19 cellular contexts compared by ENCODE assay signal in the genomic region with DNA sequence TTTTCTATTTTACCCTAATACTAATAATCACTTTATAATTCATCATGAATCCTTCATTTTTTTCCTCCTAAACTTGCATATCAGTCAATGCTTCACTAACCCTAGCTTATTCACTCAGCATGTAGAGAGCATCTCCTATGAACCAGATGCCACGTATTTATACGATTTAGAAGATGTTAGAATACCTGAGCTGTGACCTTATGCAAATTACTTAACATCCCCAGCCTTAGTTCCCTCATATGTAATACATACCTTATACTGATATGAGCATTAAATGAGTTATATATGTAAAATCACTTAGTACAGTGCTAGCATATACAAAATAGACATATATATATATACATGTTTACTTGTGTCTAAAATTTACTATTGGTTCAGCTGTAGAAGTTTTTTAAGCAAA. TPM values are rescaled to one million over a fixed set of nuclear protein-coding genes. Genes with fewer than 3 reads are reported as not detected.
A peak's percentile ranks its signal among the peaks of the same experiment; 100 is the strongest.
DNase-seq lines count a peak whose midpoint lies in the region; ATAC-seq and TF ChIP-seq lines count a peak whose summit lies in the region.
"Had no signal": no experiment of that assay in that cellular context is flagged by ENCODE, and none has a peak within 500 bp of the region (broad histone marks: within the 10 kb centered on the region; RNA-seq: fewer than 3 reads in every experiment).

No MANE protein-coding gene starts in this region.

- no peaks in the 10 kb centered on the region for H3K9me3 ChIP-seq in SU-DHL-6 (ENCODE audit: insufficient read depth, low read length)
- no peaks in the 10 kb centered on the region for H3K9me3 ChIP-seq in gastroesophageal sphincter
- H3K9me3 ChIP-seq: Peyer's patch, SJSA1 had no signal

- DNase-seq in activated T-cell treated with anti-CD3 and anti-CD28 coated beads, Interleukin-2, amount 50 U/mL, for 72 hours, result no peak
- no peak for DNase-seq in activated T-cell treated with anti-CD3 and anti-CD28 coated beads, Interleukin-2, amount 50 U/mL, for 4 hours
- no peak for DNase-seq in activated naive CD8-positive, alpha-beta T cell treated with anti-CD3 and anti-CD28 coated beads, Interleukin-2, amount 50 U/mL, for 24 hours
- DNase-seq in T1000 (lab: John Stamatoyannopoulos, UW) (no peak), T-cell (no peak)
- DNase-seq: 8988T, DND-41, H9, NCI-H1092 treated with DMSO at 0.1 percent for 48 hours, NCI-H146, NCI-H2029 treated with DMSO at 0.1 percent for 48 hours, NCI-H2171 treated with DMSO at 0.1 percent for 48 hours, NCI-H446, Peyer's patch had no signal

- no peaks in the 10 kb centered on the region for H3K9me3 Mint-ChIP-seq in activated T-cell treated with anti-CD3 and anti-CD28 coated beads, Interleukin-2, amount 50 U/mL, for 72 hours
- H3K9me3 Mint-ChIP-seq in activated T-cell treated with anti-CD3 and anti-CD28 coated beads, Interleukin-2, amount 50 U/mL, for 4 hours, result no peaks in the 10 kb centered on the region
- H3K9me3 Mint-ChIP-seq in activated naive CD8-positive, alpha-beta T cell treated with anti-CD3 and anti-CD28 coated beads, Interleukin-2, amount 50 U/mL, for 24 hours, result no peaks in the 10 kb centered on the region
- no peaks in the 10 kb centered on the region for H3K9me3 Mint-ChIP-seq in T-cell
- H3K9me3 Mint-ChIP-seq: H9, IgD-negative memory B cell had no signal

- H3K4me3 ChIP-seq in SU-DHL-6 (ENCODE audit: insufficient read depth, low read length, poor library complexity, severe bottlenecking) (no peak overlapping the region), gastroesophageal sphincter (no peak overlapping the region)
- H3K4me3 ChIP-seq: Peyer's patch, SJSA1 had no signal

- H3F3A ChIP-seq in SU-DHL-6 (ENCODE audit: insufficient read depth), result peaks cover 7% of the 10 kb centered on the region; the same call in 1 of the 2 replicates

- POLR2A ChIA-PET in T-cell (lab: Charles Lee), result interaction anchor here (0.7 to 0.9 kb wide), 2 partner anchors 53 to 475 kb away, joined by 4 to 5 read pairs; no protein-coding TSS in a partner anchor

- no peaks in the 10 kb centered on the region for H3K27me3 Mint-ChIP-seq in activated T-cell treated with anti-CD3 and anti-CD28 coated beads, Interleukin-2, amount 50 U/mL, for 72 hours (ENCODE audit: low read depth)
- H3K27me3 Mint-ChIP-seq in activated T-cell treated with anti-CD3 and anti-CD28 coated beads, Interleukin-2, amount 50 U/mL, for 4 hours (ENCODE audit: low read depth), result no peaks in the 10 kb centered on the region
- H3K27me3 Mint-ChIP-seq in activated naive CD8-positive, alpha-beta T cell treated with anti-CD3 and anti-CD28 coated beads, Interleukin-2, amount 50 U/mL, for 24 hours, result no peaks in the 10 kb centered on the region
- no peaks in the 10 kb centered on the region for H3K27me3 Mint-ChIP-seq in T-cell
- H3K27me3 Mint-ChIP-seq: IgD-negative memory B cell had no signal

- H4K20me1 ChIP-seq in SU-DHL-6 (ENCODE audit: low read depth, low read length), result no peaks in the 10 kb centered on the region

- peaks cover 35% of the 10 kb centered on the region for H3K4me1 Mint-ChIP-seq in activated T-cell treated with anti-CD3 and anti-CD28 coated beads, Interleukin-2, amount 50 U/mL, for 72 hours (ENCODE audit: low read depth)
- H3K4me1 Mint-ChIP-seq in activated T-cell treated with anti-CD3 and anti-CD28 coated beads, Interleukin-2, amount 50 U/mL, for 4 hours (ENCODE audit: low read depth), result peaks cover 26% of the 10 kb centered on the region
- H3K4me1 Mint-ChIP-seq in activated naive CD8-positive, alpha-beta T cell treated with anti-CD3 and anti-CD28 coated beads, Interleukin-2, amount 50 U/mL, for 24 hours, result peaks cover 33% of the 10 kb centered on the region
- H3K4me1 Mint-ChIP-seq in T-cell, result peaks cover 28 to 44% (median 44%) of the 10 kb centered on the region in 3 donors

- H3K4me2 ChIP-seq in SU-DHL-6 (ENCODE audit: low read depth, low read length, poor library complexity, severe bottlenecking), result peak overlapping the region; percentile 3

- WGBS in gastroesophageal sphincter (ENCODE audit: low coverage in 1 of 2), 2 donors, result 80 to 90% methylated on average over 1 to 2 of the region's 2 CpGs

- H2AFZ ChIP-seq in SU-DHL-6 (ENCODE audit: low read depth, low read length, severe bottlenecking), result no peak overlapping the region

- H3K36me3 Mint-ChIP-seq in activated T-cell treated with anti-CD3 and anti-CD28 coated beads, Interleukin-2, amount 50 U/mL, for 72 hours (ENCODE audit: insufficient read depth in 2 of 2), result peaks cover 14 to 37% of the 10 kb centered on the region in 2 donors
- peaks cover 45% of the 10 kb centered on the region for H3K36me3 Mint-ChIP-seq in activated T-cell treated with anti-CD3 and anti-CD28 coated beads, Interleukin-2, amount 50 U/mL, for 4 hours (ENCODE audit: insufficient read depth)
- H3K36me3 Mint-ChIP-seq in activated naive CD8-positive, alpha-beta T cell treated with anti-CD3 and anti-CD28 coated beads, Interleukin-2, amount 50 U/mL, for 24 hours (ENCODE audit: low read depth), result peaks cover 56% of the 10 kb centered on the region
- H3K36me3 Mint-ChIP-seq in T-cell, result peaks cover 64% of the 10 kb centered on the region

- no peak overlapping the region for H3K9ac ChIP-seq in SU-DHL-6 (ENCODE audit: low read length)

- H3K27ac Mint-ChIP-seq in activated T-cell treated with anti-CD3 and anti-CD28 coated beads, Interleukin-2, amount 50 U/mL, for 72 hours, result peak overlapping the region; percentile 19
- H3K27ac Mint-ChIP-seq in activated naive CD8-positive, alpha-beta T cell treated with anti-CD3 and anti-CD28 coated beads, Interleukin-2, amount 50 U/mL, for 24 hours, result no peak overlapping the region
- H3K27ac Mint-ChIP-seq in T-cell, result no peak overlapping the region
- H3K27ac Mint-ChIP-seq: H9 had no signal

- 0 out of 2 replicates have a peak, but pooled peaks cover 5% of the 10 kb centered on the region for H3K79me2 ChIP-seq in SU-DHL-6 (ENCODE audit: insufficient read depth, low read length)

- TF ChIP-seq POLR2A in gastroesophageal sphincter (IDR thresholded peaks at IDR 0.05), result no peak

- ATAC-seq in activated T-cell treated with anti-CD3 and anti-CD28 coated beads, Interleukin-2, amount 50 U/mL, for 72 hours (replicated peaks in 1 of 2), result no peak
- ATAC-seq in activated T-cell treated with anti-CD3 and anti-CD28 coated beads, Interleukin-2, amount 50 U/mL, for 4 hours, result no peak
- ATAC-seq in HG02885 (IDR thresholded peaks at IDR 0.05; ENCODE audit: poor library complexity, unreplicated experiment), result peak; percentile 45
- no peak for ATAC-seq in activated naive CD8-positive, alpha-beta T cell treated with anti-CD3 and anti-CD28 coated beads, Interleukin-2, amount 50 U/mL, for 24 hours
- no peak for ATAC-seq in gastroesophageal sphincter
- no peak for ATAC-seq in T-cell (replicated peaks in 1 of 4)

- H3K4me1 ChIP-seq in gastroesophageal sphincter, result peaks cover 0 to 5% (median 0%) of the 10 kb centered on the region in 3 donors
- H3K4me1 ChIP-seq: Peyer's patch, SJSA1 had no signal

- no peak for TF ChIP-seq EP300 in gastroesophageal sphincter (IDR thresholded peaks at IDR 0.05)

- H3K27me3 ChIP-seq in SU-DHL-6 (ENCODE audit: low read length), result no peaks in the 10 kb centered on the region
- H3K27me3 ChIP-seq in gastroesophageal sphincter, result no peaks in the 10 kb centered on the region
- H3K27me3 ChIP-seq: Peyer's patch, SJSA1 had no signal

- H3K9me2 ChIP-seq in SU-DHL-6 (replicated peaks; ENCODE audit: insufficient read depth, low read length), result no peaks in the 10 kb centered on the region

- TF ChIP-seq CTCF in SU-DHL-6 (IDR thresholded peaks at IDR 0.05; ENCODE audit: insufficient read depth, low read length, poor library complexity, severe bottlenecking) (no peak), gastroesophageal sphincter (IDR thresholded peaks at IDR 0.05) (no peak)

- CTCF ChIA-PET in T-cell (lab: Charles Lee), result interaction anchor here (0.8 to 1.4 kb wide), 3 partner anchors 10 to 613 kb away, joined by 3 to 4 read pairs (median 3); a partner anchor contains a TSS

- H3K4me3 Mint-ChIP-seq in activated T-cell treated with anti-CD3 and anti-CD28 coated beads, Interleukin-2, amount 50 U/mL, for 72 hours, result no peak overlapping the region
- H3K4me3 Mint-ChIP-seq in activated T-cell treated with anti-CD3 and anti-CD28 coated beads, Interleukin-2, amount 50 U/mL, for 4 hours, result no peak overlapping the region
- no peak overlapping the region for H3K4me3 Mint-ChIP-seq in activated naive CD8-positive, alpha-beta T cell treated with anti-CD3 and anti-CD28 coated beads, Interleukin-2, amount 50 U/mL, for 24 hours
- H3K4me3 Mint-ChIP-seq in T-cell, result no peak overlapping the region
- H3K4me3 Mint-ChIP-seq: H9 had no signal

- peaks cover 80% of the 10 kb centered on the region for H3K36me3 ChIP-seq in SU-DHL-6 (ENCODE audit: low read length)
- peaks cover 15 to 100% of the 10 kb centered on the region in 2 donors for H3K36me3 ChIP-seq in gastroesophageal sphincter

- H3K27ac ChIP-seq in SU-DHL-6 (ENCODE audit: low read depth, low read length) (no peak overlapping the region), gastroesophageal sphincter (no peak overlapping the region)
- H3K27ac ChIP-seq: Peyer's patch, SJSA1 had no signal

RNA-seq across cellular contexts. Expression of a gene that starts 9.0 kb away (rescaled TPM):
- total RNA-seq in activated T-cell treated with anti-CD3 and anti-CD28 coated beads, Interleukin-2, amount 50 U/mL, for 72 hours, result 10 to 100 TPM; 60.6 to 64.0 TPM
- total RNA-seq in activated T-cell treated with anti-CD3 and anti-CD28 coated beads, Interleukin-2, amount 50 U/mL, for 4 hours, result 10 to 100 TPM; 19.8 to 25.3 (median 23.2) TPM
- total RNA-seq in gastroesophageal sphincter, result 10 to 100 TPM; 21.0 to 41.7 (median 33.9) TPM
- total RNA-seq in T-cell, result 10 to 100 TPM; 41.5 to 81.0 (median 45.4) TPM

RNA-seq across cellular contexts. Expression of a gene that starts 9.8 kb away (rescaled TPM):
- total RNA-seq in activated T-cell treated with anti-CD3 and anti-CD28 coated beads, Interleukin-2, amount 50 U/mL, for 72 hours, result 100 to 1,000 TPM; 159 to 168 TPM
- 10 to 100 TPM; 27.7 to 40.1 (median 39.0) TPM for total RNA-seq in activated T-cell treated with anti-CD3 and anti-CD28 coated beads, Interleukin-2, amount 50 U/mL, for 4 hours
- total RNA-seq in gastroesophageal sphincter, result 10 to 100 TPM; 21.4 to 52.1 (median 27.1) TPM
- total RNA-seq in T-cell, result 10 to 100 TPM; 57.6 to 69.6 (median 65.0) TPM
